In genomic region chr1:161772397-161772796, GRCh38 we compare ENCODE assay signal across 13 cellular contexts. TPM values are rescaled to one million over a fixed set of nuclear protein-coding genes. Genes with fewer than 3 reads are reported as not detected.
DNase-seq lines count a peak whose midpoint lies in the region; ATAC-seq and TF ChIP-seq lines count a peak whose summit lies in the region.
"Had no signal": no experiment of that assay in that cellular context is flagged by ENCODE, and none has a peak within 500 bp of the region (broad histone marks: within the 10 kb centered on the region; RNA-seq: fewer than 3 reads in every experiment).

No MANE protein-coding gene starts in this region.

- H3K27me3 Mint-ChIP-seq in activated CD4-positive, alpha-beta T cell treated with anti-CD3 and anti-CD28 coated beads for 36 hours = no peaks in the 10 kb centered on the region
- H3K27me3 Mint-ChIP-seq in endothelial cell (ENCODE audit: unreplicated experiment) = no peaks in the 10 kb centered on the region

- TF ChIP-seq CTCF in heart right ventricle (IDR thresholded peaks at IDR 0.05) (no peak), endothelial cell (IDR thresholded peaks at IDR 0.05; ENCODE audit: unreplicated experiment) (no peak)

- ATAC-seq in activated CD4-positive, alpha-beta T cell treated with anti-CD3 and anti-CD28 coated beads for 36 hours = peak; percentile 64
- peak in 6 of 8 donors; percentile 45 to 77 (median 68) for ATAC-seq in heart right ventricle

- no peak for DNase-seq in activated CD4-positive, alpha-beta T cell treated with anti-CD3 and anti-CD28 coated beads for 36 hours
- DNase-seq in activated CD4-positive, alpha-beta T cell treated with anti-CD3 and anti-CD28 coated beads, Interleukin-2, amount 50 U/mL, for 4 hours = no peak
- peak; percentile 43 for DNase-seq in RPMI8226
- no peak for DNase-seq in heart right ventricle
- DNase-seq in germinal center (ENCODE audit: low spot score) = no peak
- DNase-seq in HuH-7.5 (ENCODE audit: low spot score) = no peak
- no peak for DNase-seq in endothelial cell (ENCODE audit: low spot score)
- DNase-seq: activated CD4-positive, CD25-positive, alpha-beta regulatory T cell treated with anti-CD3 and anti-CD28 coated beads, Interleukin-2, amount 50 U/mL, for 72 hours; activated effector memory CD4-positive, alpha-beta T cell treated with Interleukin-2 at 50 U/mL for 16 hours had no signal

- no peaks in the 10 kb centered on the region for H3K9me3 Mint-ChIP-seq in activated CD4-positive, alpha-beta T cell treated with anti-CD3 and anti-CD28 coated beads for 36 hours (ENCODE audit: low read depth)
- no peaks in the 10 kb centered on the region for H3K9me3 Mint-ChIP-seq in endothelial cell (ENCODE audit: unreplicated experiment)

- POLR2A ChIA-PET in activated CD4-positive, alpha-beta T cell treated with anti-CD3 and anti-CD28 coated beads for 36 hours (lab: Charles Lee) = interaction anchor here (0.6 to 1.5 kb wide), 3 partner anchors 20 to 178 kb away, joined by 3 to 5 read pairs (median 5); partner anchors contain the start of gene DUSP12

- H3K4me3 ChIP-seq in heart right ventricle = no peak overlapping the region
- no peak overlapping the region for H3K4me3 ChIP-seq in skeletal muscle tissue (ENCODE audit: low read length in 3 of 3)
- H3K4me3 ChIP-seq: smooth muscle cell had no signal

- H3K4me3 Mint-ChIP-seq in activated CD4-positive, alpha-beta T cell treated with anti-CD3 and anti-CD28 coated beads for 36 hours = no peak overlapping the region
- H3K4me3 Mint-ChIP-seq in endothelial cell (ENCODE audit: unreplicated experiment) = no peak overlapping the region

- H3K4me1 Mint-ChIP-seq in activated CD4-positive, alpha-beta T cell treated with anti-CD3 and anti-CD28 coated beads for 36 hours = peaks cover 22% of the 10 kb centered on the region
- peaks cover 18% of the 10 kb centered on the region for H3K4me1 Mint-ChIP-seq in endothelial cell (ENCODE audit: unreplicated experiment)

- H3K9me3 ChIP-seq in heart right ventricle = no peaks in the 10 kb centered on the region
- no peaks in the 10 kb centered on the region for H3K9me3 ChIP-seq in skeletal muscle tissue (ENCODE audit: control insufficient read depth in 3 of 3, low read length in 3 of 3)

- intact Hi-C loops in activated CD4-positive, alpha-beta T cell treated with anti-CD3 and anti-CD28 coated beads for 36 hours (cut with DNase I, micrococcal nuclease) = loop anchor here in 1 of 2 experiments (5.0 kb wide), 1 partner anchor 1550 kb away; the partner anchor contains the start of gene NUF2
- intact Hi-C loops in heart right ventricle (cut with DNase I) = no loop called here

- H3K27ac Mint-ChIP-seq in activated CD4-positive, alpha-beta T cell treated with anti-CD3 and anti-CD28 coated beads for 36 hours = no peak overlapping the region
- H3K27ac Mint-ChIP-seq in endothelial cell (ENCODE audit: unreplicated experiment) = no peak overlapping the region

- H3K9ac ChIP-seq in skeletal muscle tissue (ENCODE audit: low read depth in 1 of 3, low read length in 3 of 3) = peak overlapping the region in 1 of 3 donors; percentile 7

- H3K4me1 ChIP-seq in heart right ventricle (peaks cover 0 to 94% (median 38%) of the 10 kb centered on the region in 9 donors), skeletal muscle tissue (ENCODE audit: control insufficient read depth in 3 of 3, insufficient read depth in 3 of 3, low read length in 3 of 3) (peaks cover 8 to 10% (median 9%) of the 10 kb centered on the region in 3 donors)

- peaks cover 7% of the 10 kb centered on the region for H3K36me3 Mint-ChIP-seq in activated CD4-positive, alpha-beta T cell treated with anti-CD3 and anti-CD28 coated beads for 36 hours (ENCODE audit: low read depth)
- H3K36me3 Mint-ChIP-seq in endothelial cell (ENCODE audit: low read depth, unreplicated experiment) = no peaks in the 10 kb centered on the region

- H3K36me3 ChIP-seq in heart right ventricle (no peaks in the 10 kb centered on the region), skeletal muscle tissue (ENCODE audit: control insufficient read depth in 3 of 3, insufficient read depth in 3 of 3, low read length in 3 of 3) (no peaks in the 10 kb centered on the region)

- H3K27ac ChIP-seq in heart right ventricle (peak overlapping the region in 3 of 10 donors; percentile 29 to 83 (median 34)), skeletal muscle tissue (ENCODE audit: low read depth, low read length) (peak overlapping the region; percentile 51)
- H3K27ac ChIP-seq: 22Rv1, epithelial cell of prostate had no signal

- CTCF ChIA-PET in activated CD4-positive, alpha-beta T cell treated with anti-CD3 and anti-CD28 coated beads for 36 hours (lab: Charles Lee) = interaction anchor here (0.5 to 2.7 kb wide), 8 partner anchors 10 to 323 kb away, joined by 3 to 11 read pairs (median 7); partner anchors contain the start of gene DUSP12

- H3K27me3 ChIP-seq in heart right ventricle = no peaks in the 10 kb centered on the region
- H3K27me3 ChIP-seq in skeletal muscle tissue (ENCODE audit: control insufficient read depth in 3 of 3, insufficient read depth in 3 of 3, low read length in 3 of 3) = no peaks in the 10 kb centered on the region

RNA-seq across cellular contexts. Expression of gene ATF6, which starts 6.3 kb away (rescaled TPM):
- total RNA-seq in activated CD4-positive, alpha-beta T cell treated with anti-CD3 and anti-CD28 coated beads for 36 hours = 10 to 100 TPM; 23.7 to 31.9 TPM
- 10 to 100 TPM; 13.4 to 20.9 (median 16.0) TPM for total RNA-seq in heart right ventricle
- 1 to 10 TPM; 2.6 to 9.4 TPM for polyA plus RNA-seq in heart right ventricle
- total RNA-seq in skeletal muscle tissue = 14.6 TPM
- 38.2 TPM for total RNA-seq in endothelial cell (ENCODE audit: unreplicated experiment)

RNA-seq across cellular contexts. Expression of gene DUSP12, which starts 22.8 kb away (rescaled TPM):
- 10 to 100 TPM; 28.0 to 28.1 TPM for total RNA-seq in activated CD4-positive, alpha-beta T cell treated with anti-CD3 and anti-CD28 coated beads for 36 hours
- total RNA-seq in heart right ventricle (10 to 100 TPM in 1 of 10 donors, 1 to 10 TPM in 9; 3.5 to 10.2 (median 6.6) TPM), skeletal muscle tissue (35.5 TPM), endothelial cell (ENCODE audit: unreplicated experiment) (27.8 TPM)
- 10 to 100 TPM; 11.0 to 15.3 TPM for polyA plus RNA-seq in heart right ventricle

RNA-seq across cellular contexts. Expression of gene FCRLB, which starts 51.1 kb away (rescaled TPM):
- not detected for total RNA-seq in activated CD4-positive, alpha-beta T cell treated with anti-CD3 and anti-CD28 coated beads for 36 hours
- total RNA-seq in heart right ventricle (under 1 TPM; 0.11 to 0.88 (median 0.32) TPM), skeletal muscle tissue (1.0 TPM), endothelial cell (ENCODE audit: unreplicated experiment) (0.36 TPM)
- under 1 TPM; 0.22 to 0.58 TPM for polyA plus RNA-seq in heart right ventricle
